26 cellular contexts compared by ENCODE assay signal in the genomic region with DNA sequence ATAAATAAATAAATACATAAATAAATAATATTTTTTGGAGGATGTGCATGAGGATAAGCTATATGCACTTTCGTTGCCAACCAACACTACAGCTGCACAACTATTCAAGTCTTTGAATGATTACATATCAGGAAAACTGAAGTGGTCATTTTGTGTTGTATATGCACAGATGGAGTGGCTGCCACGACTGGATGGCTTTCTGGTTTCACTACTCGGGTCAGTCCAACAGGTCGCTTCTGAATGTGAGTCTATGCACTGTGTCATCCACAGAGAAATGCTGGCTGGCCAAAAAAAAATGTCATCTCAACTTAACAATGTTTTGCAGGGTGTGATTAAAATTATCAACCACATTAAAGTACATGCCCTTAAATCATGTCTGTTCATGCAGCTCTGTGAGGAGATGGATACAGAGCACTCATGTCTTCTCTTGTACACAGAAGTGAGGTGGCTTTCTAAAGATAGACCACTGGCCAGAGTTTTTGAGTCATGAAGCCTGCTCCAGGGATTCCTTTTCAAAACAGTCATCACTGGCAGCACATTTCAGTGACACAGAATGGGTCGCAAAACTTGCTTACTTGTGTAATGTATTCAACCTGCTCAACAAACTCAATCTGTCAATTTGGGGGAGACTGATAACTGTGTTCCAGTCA.
"Had no signal": no experiment of that assay in that cellular context is flagged by ENCODE, and none has a peak within 500 bp of the region (broad histone marks: within the 10 kb centered on the region; RNA-seq: fewer than 3 reads in every experiment).

No MANE protein-coding gene starts in this region.

- ATAC-seq: activated CD8-positive, alpha-beta T cell treated with anti-CD3 and anti-CD28 coated beads, Interleukin-2, amount 10 ng/mL, durations not matched to agents 7 days and 5 days; K562; SK-N-SH treated with all-trans-retinoic acid at 6 μM for 48 hours; WTC11 had no signal

- FAIRE-seq: K562 had no signal

- H3K4me3 ChIP-seq: cardiac muscle cell, K562, Peyer's patch, SJSA1 had no signal

- H3K27ac ChIP-seq: cardiac muscle cell, Peyer's patch, RWPE1, SJSA1 had no signal

- H3K36me3 ChIP-seq: cardiac muscle cell, Peyer's patch, SJSA1 had no signal

- H3K27me3 ChIP-seq: cardiac muscle cell, Peyer's patch, SJSA1 had no signal

- H3K4me1 ChIP-seq: Peyer's patch, SJSA1 had no signal

- H3K9me3 ChIP-seq: Peyer's patch, SJSA1 had no signal

- DNase-seq: activated CD4-positive, alpha-beta T cell treated with anti-CD3 and anti-CD28 coated beads for 48 hours; activated CD4-positive, alpha-beta T cell treated with anti-CD3 and anti-CD28 coated beads, Interleukin-2, amount 50 U/mL, for 4 hours; activated CD4-positive, CD25-positive, alpha-beta regulatory T cell treated with anti-CD3 and anti-CD28 coated beads, Interleukin-2, amount 50 U/mL, for 72 hours; activated CD8-positive, alpha-beta T cell treated with anti-CD3 and anti-CD28 coated beads, Interleukin-2, amount 10 ng/mL, durations not matched to agents 7 days and 5 days; activated effector memory CD4-positive, alpha-beta T cell treated with Interleukin-2 at 50 U/mL for 16 hours; activated naive CD4-positive, alpha-beta T cell; activated T-cell treated with anti-CD3 and anti-CD28 coated beads, Interleukin-2, amount 50 U/mL, for 24 hours; aorta; MV-4-11; NCI-H1105; NCI-H1436; NCI-H1694 treated with DMSO at 0.1 percent for 48 hours; NCI-H2029 treated with DMSO at 0.1 percent for 48 hours; NCI-H345; NCI-H510A; NCI-H526 treated with DMSO at 0.1 percent for 48 hours; NCI-H82; NK-92 treated with Interleukin-12 subunit alpha and Interleukin-12 subunit beta, amount 100 ng/mL, for 24 hours; Peyer's patch; SHP77 had no signal
